In the genomic region with DNA sequence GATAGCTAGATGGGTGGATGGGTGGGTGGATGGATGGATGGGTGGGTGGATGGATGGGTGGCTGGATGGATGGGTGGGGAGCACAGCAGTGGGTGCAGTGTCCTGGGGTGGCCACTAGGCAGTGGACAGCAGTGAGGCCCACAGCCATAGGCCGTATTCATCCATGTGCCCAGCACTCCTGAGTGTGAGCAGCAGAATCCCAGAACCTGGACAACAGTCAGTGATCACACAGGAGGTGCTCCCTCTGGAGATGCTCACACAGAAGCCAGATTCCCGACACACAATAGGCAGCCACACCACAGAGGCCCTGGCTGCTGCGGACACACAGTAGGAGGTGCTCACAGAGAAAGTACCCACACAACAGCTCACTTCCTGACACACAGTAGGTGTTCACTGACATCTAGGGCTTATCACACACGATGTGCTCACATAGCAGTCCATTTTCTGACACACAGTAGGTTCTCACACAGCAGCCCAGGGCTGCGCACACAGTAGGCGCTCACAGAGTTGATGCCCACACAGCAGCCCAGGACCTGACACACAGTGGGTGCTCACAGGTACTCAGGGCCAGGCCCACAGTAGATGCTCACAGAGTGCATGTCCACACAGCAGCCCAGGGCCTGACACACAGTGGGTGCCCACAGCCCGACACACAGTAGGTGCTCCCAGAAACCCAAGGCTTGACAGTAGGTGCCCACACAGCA, we compare ENCODE assay signal across 29 cellular contexts.
"Had no signal": no experiment of that assay in that cellular context is flagged by ENCODE, and none has a peak within 500 bp of the region (broad histone marks: within the 10 kb centered on the region; RNA-seq: fewer than 3 reads in every experiment).

No MANE protein-coding gene starts in this region.

- H3K4me1 ChIP-seq: gastroesophageal sphincter, left ventricle myocardium inferior, uterus had no signal

- H3K9me3 Mint-ChIP-seq: activated CD4-positive, alpha-beta memory T cell treated with anti-CD3 and anti-CD28 coated beads for 36 hours; activated CD4-positive, alpha-beta T cell treated with anti-CD3 and anti-CD28 coated beads, Interleukin-2, amount 10 ng/mL, durations not matched to agents 24 days and 14 days; activated naive CD4-positive, alpha-beta T cell treated with anti-CD3 and anti-CD28 coated beads for 36 hours; activated naive CD8-positive, alpha-beta T cell treated with anti-CD3 and anti-CD28 coated beads, Interleukin-2, amount 10 ng/mL, durations not matched to agents 7 days and 5 days; activated T-helper 1 cell treated with anti-CD3 and anti-CD28 coated beads, Interleukin-12 subunit alpha, Interleukin-12 subunit beta, Interleukin-2, Interleukin-4 antibody, amounts not matched to agents 30 ng/mL and 10 ng/mL and 1 ng/mL, durations not matched to agents 14 hours and 24 hours and 36 hours; effector memory CD8-positive, alpha-beta T cell; natural killer cell treated with Interleukin-12 subunit alpha and Interleukin-12 subunit beta and Interleukin-15 and Interleukin-18, amount 100 ng/mL, for 72 hours; stimulated activated naive CD8-positive, alpha-beta T cell treated with anti-CD3 and anti-CD28 coated beads, Interleukin-15, amount 100 ng/mL, for 72 hours; type B pancreatic cell had no signal

- H2AFZ ChIP-seq: hepatocyte had no signal

- H3K4me2 ChIP-seq: hepatocyte had no signal

- H3K4me3 Mint-ChIP-seq: activated CD4-positive, alpha-beta memory T cell treated with anti-CD3 and anti-CD28 coated beads for 36 hours; activated CD4-positive, alpha-beta T cell treated with anti-CD3 and anti-CD28 coated beads, Interleukin-2, amount 10 ng/mL, durations not matched to agents 24 days and 14 days; activated naive CD4-positive, alpha-beta T cell treated with anti-CD3 and anti-CD28 coated beads for 36 hours; activated naive CD8-positive, alpha-beta T cell treated with anti-CD3 and anti-CD28 coated beads, Interleukin-2, amount 10 ng/mL, durations not matched to agents 7 days and 5 days; activated T-helper 1 cell treated with anti-CD3 and anti-CD28 coated beads, Interleukin-12 subunit alpha, Interleukin-12 subunit beta, Interleukin-2, Interleukin-4 antibody, amounts not matched to agents 30 ng/mL and 10 ng/mL and 1 ng/mL, durations not matched to agents 14 hours and 24 hours and 36 hours; effector memory CD8-positive, alpha-beta T cell; natural killer cell treated with Interleukin-12 subunit alpha and Interleukin-12 subunit beta and Interleukin-15 and Interleukin-18, amount 100 ng/mL, for 72 hours; stimulated activated memory B cell treated with anti-CD40 and anti-IgM and Interleukin-4, amounts not matched to agents 10 μg/mL and 1 μg/mL and 100 μg/mL, for 72 hours; stimulated activated naive CD8-positive, alpha-beta T cell treated with anti-CD3 and anti-CD28 coated beads, Interleukin-15, amount 100 ng/mL, for 72 hours; type B pancreatic cell had no signal

- H3K27me3 ChIP-seq: brain microvascular endothelial cell, hepatocyte, uterus had no signal

- ATAC-seq: effector memory CD8-positive, alpha-beta T cell; gastroesophageal sphincter; mucosa of descending colon; natural killer cell treated with Interleukin-12 subunit alpha and Interleukin-12 subunit beta and Interleukin-15 and Interleukin-18, amount 100 ng/mL, for 72 hours; sciatic nerve; stimulated activated memory B cell treated with anti-CD40 and anti-IgM and Interleukin-4, amounts not matched to agents 10 μg/mL and 1 μg/mL and 100 μg/mL, for 72 hours; stimulated activated naive CD8-positive, alpha-beta T cell treated with anti-CD3 and anti-CD28 coated beads, Interleukin-15, amount 100 ng/mL, for 72 hours had no signal

- H3K36me3 Mint-ChIP-seq: activated CD4-positive, alpha-beta memory T cell treated with anti-CD3 and anti-CD28 coated beads for 36 hours; activated naive CD8-positive, alpha-beta T cell treated with anti-CD3 and anti-CD28 coated beads, Interleukin-2, amount 10 ng/mL, durations not matched to agents 7 days and 5 days; natural killer cell treated with Interleukin-12 subunit alpha and Interleukin-12 subunit beta and Interleukin-15 and Interleukin-18, amount 100 ng/mL, for 72 hours; stimulated activated memory B cell treated with anti-CD40 and anti-IgM and Interleukin-4, amounts not matched to agents 10 μg/mL and 1 μg/mL and 100 μg/mL, for 72 hours; type B pancreatic cell had no signal

- H3K79me2 ChIP-seq: hepatocyte had no signal

- H3K27ac Mint-ChIP-seq: activated CD4-positive, alpha-beta memory T cell treated with anti-CD3 and anti-CD28 coated beads for 36 hours; activated CD4-positive, alpha-beta T cell treated with anti-CD3 and anti-CD28 coated beads, Interleukin-2, amount 10 ng/mL, durations not matched to agents 24 days and 14 days; activated naive CD4-positive, alpha-beta T cell treated with anti-CD3 and anti-CD28 coated beads for 36 hours; activated naive CD8-positive, alpha-beta T cell treated with anti-CD3 and anti-CD28 coated beads, Interleukin-2, amount 10 ng/mL, durations not matched to agents 7 days and 5 days; activated T-helper 1 cell treated with anti-CD3 and anti-CD28 coated beads, Interleukin-12 subunit alpha, Interleukin-12 subunit beta, Interleukin-2, Interleukin-4 antibody, amounts not matched to agents 30 ng/mL and 10 ng/mL and 1 ng/mL, durations not matched to agents 14 hours and 24 hours and 36 hours; effector memory CD8-positive, alpha-beta T cell; natural killer cell treated with Interleukin-12 subunit alpha and Interleukin-12 subunit beta and Interleukin-15 and Interleukin-18, amount 100 ng/mL, for 72 hours; stimulated activated memory B cell treated with anti-CD40 and anti-IgM and Interleukin-4, amounts not matched to agents 10 μg/mL and 1 μg/mL and 100 μg/mL, for 72 hours; type B pancreatic cell had no signal

- DNase-seq: activated CD4-positive, alpha-beta memory T cell treated with anti-CD3 and anti-CD28 coated beads for 36 hours; activated CD4-positive, alpha-beta T cell treated with anti-CD3 and anti-CD28 coated beads, Interleukin-2, amount 10 ng/mL, durations not matched to agents 24 days and 14 days; activated CD4-positive, CD25-positive, alpha-beta regulatory T cell treated with anti-CD3 and anti-CD28 coated beads, Interleukin-2, amount 50 U/mL, for 72 hours; activated CD8-positive, alpha-beta memory T cell treated with anti-CD3 and anti-CD28 coated beads, Interleukin-2, amount 50 U/mL, for 4 hours; activated effector memory CD4-positive, alpha-beta T cell treated with anti-CD3 and anti-CD28 coated beads, Interleukin-2, amount 50 U/mL, for 16 hours; activated naive CD4-positive, alpha-beta T cell treated with anti-CD3 and anti-CD28 coated beads for 36 hours; activated naive CD8-positive, alpha-beta T cell treated with anti-CD3 and anti-CD28 coated beads, Interleukin-2, amount 10 ng/mL, durations not matched to agents 7 days and 5 days; activated T-cell treated with anti-CD3 and anti-CD28 coated beads, Interleukin-2, amount 50 U/mL, for 1 hour; cortex of kidney; effector memory CD8-positive, alpha-beta T cell; islet precursor cell; left ventricle myocardium inferior; mucosa of descending colon; posterior cingulate gyrus; stimulated activated CD4-positive, alpha-beta T cell treated with anti-CD3 and anti-CD28 coated beads, Interleukin-4, amount 100 ng/mL, for 4 hours; stimulated activated CD8-positive, alpha-beta memory T cell treated with anti-CD3 and anti-CD28 coated beads, Interleukin-4, amount 100 ng/mL, for 48 hours; stimulated activated naive CD8-positive, alpha-beta T cell treated with anti-CD3 and anti-CD28 coated beads, Interleukin-15, amount 100 ng/mL, for 72 hours; uterus had no signal

- H3K9me3 ChIP-seq: gastroesophageal sphincter, left ventricle myocardium inferior, mucosa of descending colon, uterus had no signal

- H3K36me3 ChIP-seq: brain microvascular endothelial cell, gastroesophageal sphincter, left ventricle myocardium inferior, uterus had no signal

- H3K27ac ChIP-seq: brain microvascular endothelial cell, gastroesophageal sphincter, hepatocyte, left ventricle myocardium inferior, skin epidermis, uterus, VCaP had no signal

- H3K4me3 ChIP-seq: gastroesophageal sphincter, hepatocyte, left ventricle myocardium inferior, lung, mucosa of descending colon, skin epidermis, uterus had no signal
